In the genomic region with DNA sequence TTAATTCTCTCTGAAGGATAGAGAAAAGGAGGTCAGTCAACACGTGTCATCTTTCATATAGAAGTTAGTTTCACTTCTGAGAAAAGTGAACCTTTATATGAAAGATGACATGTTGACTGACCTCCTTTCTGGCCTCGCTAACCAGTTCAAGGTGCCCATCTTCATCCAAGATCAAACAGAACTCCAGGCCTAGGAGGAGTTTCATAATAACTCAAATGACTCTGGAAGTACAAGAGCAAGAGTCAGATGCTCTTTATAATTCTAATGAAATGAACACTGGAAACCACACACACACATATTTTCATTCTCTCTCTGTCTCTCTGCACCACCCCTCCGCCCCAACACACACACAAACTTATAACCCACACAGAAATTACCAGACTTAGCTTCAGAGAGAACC, we compare ENCODE assay signal across 1 cellular context.
TF ChIP-seq lines count a peak whose summit lies in the region.

No MANE protein-coding gene starts in this region.

TF ChIP-seq in GM12878, 131 proteins besides CTCF, POLR2A, EP300 and RAD21 (continued from another document and continues in another):
- TF ChIP-seq CREM (IDR thresholded peaks at IDR 0.05; ENCODE audit: low read depth) (0 out of 2 replicates have a peak, but pooled peaks have one; percentile 26), USF1 (IDR thresholded peaks at IDR 0.05; ENCODE audit: borderline replicate concordance, extremely low read length, insufficient read depth, low read depth, low read length) (no peak), IRF4 (IDR thresholded peaks at IDR 0.05; ENCODE audit: low read depth, low read length) (no peak), SMC3 (IDR thresholded peaks at IDR 0.05; ENCODE audit: borderline replicate concordance, low read length) (no peak), HDGF (IDR thresholded peaks at IDR 0.05) (no peak), KAT2A (conservative IDR thresholded peaks at IDR 0.05; ENCODE audit: control insufficient read depth, low read depth, low read length) (no peak), HDAC2 (IDR thresholded peaks at IDR 0.05) (no peak), MXI1 (IDR thresholded peaks at IDR 0.05; ENCODE audit: low read depth, low read length) (0 out of 2 replicates have a peak, but pooled peaks have one; percentile 8), EGR1 (IDR thresholded peaks at IDR 0.05; ENCODE audit: borderline replicate concordance in 1 of 2, low read depth in 2 of 2, low read length in 2 of 2) (no peak), ZNF217 (IDR thresholded peaks at IDR 0.05) (no peak), POLR2AphosphoS2 (IDR thresholded peaks at IDR 0.05; ENCODE audit: low read depth, low read length) (no peak), CBFB (IDR thresholded peaks at IDR 0.05; ENCODE audit: low read depth) (no peak), KLF5 (IDR thresholded peaks at IDR 0.05; ENCODE audit: partially characterized antibody) (no peak), GATAD2B (conservative IDR thresholded peaks at IDR 0.05; ENCODE audit: low read depth) (no peak), DPF2 (IDR thresholded peaks at IDR 0.05) (no peak), SIN3A (IDR thresholded peaks at IDR 0.05; ENCODE audit: low read depth, low read length) (no peak), NFYA (IDR thresholded peaks at IDR 0.05; ENCODE audit: borderline replicate concordance, low read depth, low read length) (no peak), IRF5 (IDR thresholded peaks at IDR 0.05; ENCODE audit: borderline replicate concordance) (no peak), MYB (IDR thresholded peaks at IDR 0.05; ENCODE audit: borderline replicate concordance, low read depth, low read length) (no peak), PKNOX1 (IDR thresholded peaks at IDR 0.05) (peak; percentile 41), RELA (IDR thresholded peaks at IDR 0.05; ENCODE audit: borderline replicate concordance, partially characterized antibody) (no peak), ZNF24 (IDR thresholded peaks at IDR 0.05) (no peak), POLR2AphosphoS5 (IDR thresholded peaks at IDR 0.05; ENCODE audit: low read length) (no peak), NFIC (IDR thresholded peaks at IDR 0.05; ENCODE audit: low read depth, low read length) (peak; percentile 63), STAT1 (conservative IDR thresholded peaks at IDR 0.05) (no peak), RUNX3 (IDR thresholded peaks at IDR 0.05; ENCODE audit: low read length) (peak; percentile 68), E2F4 (IDR thresholded peaks at IDR 0.05; ENCODE audit: low read depth, low read length) (no peak), MEF2B (IDR thresholded peaks at IDR 0.05; ENCODE audit: partially characterized antibody, poor library complexity, severe bottlenecking) (no peak), ZNF207 (IDR thresholded peaks at IDR 0.05; ENCODE audit: borderline replicate concordance) (0 out of 2 replicates have a peak, but pooled peaks have one; percentile 50), SUPT20H (IDR thresholded peaks at IDR 0.05; ENCODE audit: borderline replicate concordance, control insufficient read depth, low read depth, low read length) (no peak), SRF (IDR thresholded peaks at IDR 0.05; ENCODE audit: low read depth in 2 of 2, low read length in 2 of 2) (no peak), JUND (IDR thresholded peaks at IDR 0.05; ENCODE audit: low read depth, low read length) (no peak), SMAD5 (IDR thresholded peaks at IDR 0.05; ENCODE audit: low read depth) (no peak), FOXK2 (IDR thresholded peaks at IDR 0.05) (no peak), BACH1 (IDR thresholded peaks at IDR 0.05; ENCODE audit: borderline replicate concordance) (no peak)
- TF ChIP-seq, protein P1, sequence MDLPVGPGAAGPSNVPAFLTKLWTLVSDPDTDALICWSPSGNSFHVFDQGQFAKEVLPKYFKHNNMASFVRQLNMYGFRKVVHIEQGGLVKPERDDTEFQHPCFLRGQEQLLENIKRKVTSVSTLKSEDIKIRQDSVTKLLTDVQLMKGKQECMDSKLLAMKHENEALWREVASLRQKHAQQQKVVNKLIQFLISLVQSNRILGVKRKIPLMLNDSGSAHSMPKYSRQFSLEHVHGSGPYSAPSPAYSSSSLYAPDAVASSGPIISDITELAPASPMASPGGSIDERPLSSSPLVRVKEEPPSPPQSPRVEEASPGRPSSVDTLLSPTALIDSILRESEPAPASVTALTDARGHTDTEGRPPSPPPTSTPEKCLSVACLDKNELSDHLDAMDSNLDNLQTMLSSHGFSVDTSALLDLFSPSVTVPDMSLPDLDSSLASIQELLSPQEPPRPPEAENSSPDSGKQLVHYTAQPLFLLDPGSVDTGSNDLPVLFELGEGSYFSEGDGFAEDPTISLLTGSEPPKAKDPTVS (IDR thresholded peaks at IDR 0.05; ENCODE audit: low read depth, low read length), result peak; percentile 57; the same call in 1 of the 2 replicates
- TF ChIP-seq, protein P2, sequence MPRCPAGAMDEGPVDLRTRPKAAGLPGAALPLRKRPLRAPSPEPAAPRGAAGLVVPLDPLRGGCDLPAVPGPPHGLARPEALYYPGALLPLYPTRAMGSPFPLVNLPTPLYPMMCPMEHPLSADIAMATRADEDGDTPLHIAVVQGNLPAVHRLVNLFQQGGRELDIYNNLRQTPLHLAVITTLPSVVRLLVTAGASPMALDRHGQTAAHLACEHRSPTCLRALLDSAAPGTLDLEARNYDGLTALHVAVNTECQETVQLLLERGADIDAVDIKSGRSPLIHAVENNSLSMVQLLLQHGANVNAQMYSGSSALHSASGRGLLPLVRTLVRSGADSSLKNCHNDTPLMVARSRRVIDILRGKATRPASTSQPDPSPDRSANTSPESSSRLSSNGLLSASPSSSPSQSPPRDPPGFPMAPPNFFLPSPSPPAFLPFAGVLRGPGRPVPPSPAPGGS (IDR thresholded peaks at IDR 0.05; ENCODE audit: borderline replicate concordance, insufficient read depth, low read depth, low read length, poor library complexity, severe bottlenecking), result no peak
- TF ChIP-seq, protein P3, sequence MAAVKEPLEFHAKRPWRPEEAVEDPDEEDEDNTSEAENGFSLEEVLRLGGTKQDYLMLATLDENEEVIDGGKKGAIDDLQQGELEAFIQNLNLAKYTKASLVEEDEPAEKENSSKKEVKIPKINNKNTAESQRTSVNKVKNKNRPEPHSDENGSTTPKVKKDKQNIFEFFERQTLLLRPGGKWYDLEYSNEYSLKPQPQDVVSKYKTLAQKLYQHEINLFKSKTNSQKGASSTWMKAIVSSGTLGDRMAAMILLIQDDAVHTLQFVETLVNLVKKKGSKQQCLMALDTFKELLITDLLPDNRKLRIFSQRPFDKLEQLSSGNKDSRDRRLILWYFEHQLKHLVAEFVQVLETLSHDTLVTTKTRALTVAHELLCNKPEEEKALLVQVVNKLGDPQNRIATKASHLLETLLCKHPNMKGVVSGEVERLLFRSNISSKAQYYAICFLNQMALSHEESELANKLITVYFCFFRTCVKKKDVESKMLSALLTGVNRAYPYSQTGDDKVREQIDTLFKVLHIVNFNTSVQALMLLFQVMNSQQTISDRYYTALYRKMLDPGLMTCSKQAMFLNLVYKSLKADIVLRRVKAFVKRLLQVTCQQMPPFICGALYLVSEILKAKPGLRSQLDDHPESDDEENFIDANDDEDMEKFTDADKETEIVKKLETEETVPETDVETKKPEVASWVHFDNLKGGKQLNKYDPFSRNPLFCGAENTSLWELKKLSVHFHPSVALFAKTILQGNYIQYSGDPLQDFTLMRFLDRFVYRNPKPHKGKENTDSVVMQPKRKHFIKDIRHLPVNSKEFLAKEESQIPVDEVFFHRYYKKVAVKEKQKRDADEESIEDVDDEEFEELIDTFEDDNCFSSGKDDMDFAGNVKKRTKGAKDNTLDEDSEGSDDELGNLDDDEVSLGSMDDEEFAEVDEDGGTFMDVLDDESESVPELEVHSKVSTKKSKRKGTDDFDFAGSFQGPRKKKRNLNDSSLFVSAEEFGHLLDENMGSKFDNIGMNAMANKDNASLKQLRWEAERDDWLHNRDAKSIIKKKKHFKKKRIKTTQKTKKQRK (IDR thresholded peaks at IDR 0.05; ENCODE audit: low read depth, low read length), result no peak
- TF ChIP-seq, protein P4, sequence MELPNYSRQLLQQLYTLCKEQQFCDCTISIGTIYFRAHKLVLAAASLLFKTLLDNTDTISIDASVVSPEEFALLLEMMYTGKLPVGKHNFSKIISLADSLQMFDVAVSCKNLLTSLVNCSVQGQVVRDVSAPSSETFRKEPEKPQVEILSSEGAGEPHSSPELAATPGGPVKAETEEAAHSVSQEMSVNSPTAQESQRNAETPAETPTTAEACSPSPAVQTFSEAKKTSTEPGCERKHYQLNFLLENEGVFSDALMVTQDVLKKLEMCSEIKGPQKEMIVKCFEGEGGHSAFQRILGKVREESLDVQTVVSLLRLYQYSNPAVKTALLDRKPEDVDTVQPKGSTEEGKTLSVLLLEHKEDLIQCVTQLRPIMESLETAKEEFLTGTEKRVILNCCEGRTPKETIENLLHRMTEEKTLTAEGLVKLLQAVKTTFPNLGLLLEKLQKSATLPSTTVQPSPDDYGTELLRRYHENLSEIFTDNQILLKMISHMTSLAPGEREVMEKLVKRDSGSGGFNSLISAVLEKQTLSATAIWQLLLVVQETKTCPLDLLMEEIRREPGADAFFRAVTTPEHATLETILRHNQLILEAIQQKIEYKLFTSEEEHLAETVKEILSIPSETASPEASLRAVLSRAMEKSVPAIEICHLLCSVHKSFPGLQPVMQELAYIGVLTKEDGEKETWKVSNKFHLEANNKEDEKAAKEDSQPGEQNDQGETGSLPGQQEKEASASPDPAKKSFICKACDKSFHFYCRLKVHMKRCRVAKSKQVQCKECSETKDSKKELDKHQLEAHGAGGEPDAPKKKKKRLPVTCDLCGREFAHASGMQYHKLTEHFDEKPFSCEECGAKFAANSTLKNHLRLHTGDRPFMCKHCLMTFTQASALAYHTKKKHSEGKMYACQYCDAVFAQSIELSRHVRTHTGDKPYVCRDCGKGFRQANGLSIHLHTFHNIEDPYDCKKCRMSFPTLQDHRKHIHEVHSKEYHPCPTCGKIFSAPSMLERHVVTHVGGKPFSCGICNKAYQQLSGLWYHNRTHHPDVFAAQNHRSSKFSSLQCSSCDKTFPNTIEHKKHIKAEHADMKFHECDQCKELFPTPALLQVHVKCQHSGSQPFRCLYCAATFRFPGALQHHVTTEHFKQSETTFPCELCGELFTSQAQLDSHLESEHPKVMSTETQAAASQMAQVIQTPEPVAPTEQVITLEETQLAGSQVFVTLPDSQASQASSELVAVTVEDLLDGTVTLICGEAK (IDR thresholded peaks at IDR 0.05; ENCODE audit: borderline replicate concordance), result no peak; the same call in 1 of the 2 replicates
- TF ChIP-seq, protein P5, sequence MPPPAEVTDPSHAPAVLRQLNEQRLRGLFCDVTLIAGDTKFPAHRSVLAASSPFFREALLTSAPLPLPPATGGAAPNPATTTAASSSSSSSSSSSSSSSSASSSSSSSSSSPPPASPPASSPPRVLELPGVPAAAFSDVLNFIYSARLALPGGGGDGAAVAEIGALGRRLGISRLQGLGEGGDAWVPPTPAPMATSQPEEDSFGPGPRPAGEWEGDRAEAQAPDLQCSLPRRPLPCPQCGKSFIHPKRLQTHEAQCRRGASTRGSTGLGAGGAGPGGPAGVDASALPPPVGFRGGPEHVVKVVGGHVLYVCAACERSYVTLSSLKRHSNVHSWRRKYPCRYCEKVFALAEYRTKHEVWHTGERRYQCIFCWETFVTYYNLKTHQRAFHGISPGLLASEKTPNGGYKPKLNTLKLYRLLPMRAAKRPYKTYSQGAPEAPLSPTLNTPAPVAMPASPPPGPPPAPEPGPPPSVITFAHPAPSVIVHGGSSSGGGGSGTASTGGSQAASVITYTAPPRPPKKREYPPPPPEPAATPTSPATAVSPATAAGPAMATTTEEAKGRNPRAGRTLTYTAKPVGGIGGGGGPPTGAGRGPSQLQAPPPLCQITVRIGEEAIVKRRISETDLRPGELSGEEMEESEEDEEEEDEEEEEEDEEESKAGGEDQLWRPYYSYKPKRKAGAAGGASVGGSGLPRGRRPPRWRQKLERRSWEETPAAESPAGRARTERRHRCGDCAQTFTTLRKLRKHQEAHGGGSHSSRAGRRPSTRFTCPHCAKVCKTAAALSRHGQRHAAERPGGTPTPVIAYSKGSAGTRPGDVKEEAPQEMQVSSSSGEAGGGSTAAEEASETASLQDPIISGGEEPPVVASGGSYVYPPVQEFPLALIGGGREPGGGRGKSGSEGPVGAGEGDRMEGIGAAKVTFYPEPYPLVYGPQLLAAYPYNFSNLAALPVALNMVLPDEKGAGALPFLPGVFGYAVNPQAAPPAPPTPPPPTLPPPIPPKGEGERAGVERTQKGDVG (CRISPR knock-in tag; IDR thresholded peaks at IDR 0.05), result no peak
